In genomic region chr10:127908106-127908957, GRCh38 we compare ENCODE assay signal across 10 cellular contexts. TPM values are rescaled to one million over a fixed set of nuclear protein-coding genes. Genes with fewer than 3 reads are reported as not detected.
DNase-seq lines count a peak whose midpoint lies in the region; ATAC-seq and TF ChIP-seq lines count a peak whose summit lies in the region.
"Had no signal": no experiment of that assay in that cellular context is flagged by ENCODE, and none has a peak within 500 bp of the region (broad histone marks: within the 10 kb centered on the region; RNA-seq: fewer than 3 reads in every experiment).

No MANE protein-coding gene starts in this region.

- peak overlapping the region in 9 of 10 donors; percentile 85 to 96 (median 91) for H3K27ac ChIP-seq in heart right ventricle
- H3K27ac ChIP-seq in breast epithelium: peak overlapping the region; percentile 83 to 93
- no peak overlapping the region for H3K27ac ChIP-seq in upper lobe of right lung

- peaks cover 0 to 6% (median 0%) of the 10 kb centered on the region in 7 donors for H3K27me3 ChIP-seq in heart right ventricle
- no peaks in the 10 kb centered on the region for H3K27me3 ChIP-seq in breast epithelium
- no peaks in the 10 kb centered on the region for H3K27me3 ChIP-seq in mucosa of stomach (ENCODE audit: control insufficient read depth, insufficient read depth, low read length)
- no peaks in the 10 kb centered on the region for H3K27me3 ChIP-seq in upper lobe of right lung

- no peak for TF ChIP-seq POLR2A in breast epithelium (IDR thresholded peaks at IDR 0.05)

- H3K4me1 ChIP-seq in heart right ventricle (peaks cover 2 to 63% (median 42%) of the 10 kb centered on the region in 9 donors), breast epithelium (peaks cover 5 to 9% of the 10 kb centered on the region in 2 donors), mucosa of stomach (ENCODE audit: control insufficient read depth, insufficient read depth, low read length) (peaks cover 53% of the 10 kb centered on the region), upper lobe of right lung (peaks cover 18% of the 10 kb centered on the region)

- 59 to 67% methylated on average over 13 of the region's 13 CpGs for WGBS in heart right ventricle, 2 donors

- no peaks in the 10 kb centered on the region for H3K9me3 ChIP-seq in heart right ventricle
- no peaks in the 10 kb centered on the region for H3K9me3 ChIP-seq in breast epithelium
- no peaks in the 10 kb centered on the region for H3K9me3 ChIP-seq in mucosa of stomach (ENCODE audit: control insufficient read depth, low read length)
- H3K9me3 ChIP-seq in upper lobe of right lung: no peaks in the 10 kb centered on the region

- ATAC-seq in heart right ventricle (peak in 5 of 8 donors; percentile 23 to 84 (median 58)), Right ventricle myocardium superior (ENCODE audit: poor library complexity) (no peak), upper lobe of right lung (no peak), HG03159 (IDR thresholded peaks at IDR 0.05; ENCODE audit: unreplicated experiment) (no peak), HG02970 (IDR thresholded peaks at IDR 0.05; ENCODE audit: low FRiP score, unreplicated experiment) (no peak)

- DNase-seq in heart right ventricle: peak in 1 of 2 donors; percentile 51
- no peak for DNase-seq in Right ventricle myocardium superior
- no peak for DNase-seq in breast epithelium (ENCODE audit: low spot score in 2 of 2)
- DNase-seq in upper lobe of right lung: no peak
- no peak for DNase-seq in DMS79 treated with DMSO at 0.1 percent for 48 hours (lab: John Stamatoyannopoulos, UW)
- DNase-seq: mesendoderm had no signal

- H3K4me3 ChIP-seq in heart right ventricle: peak overlapping the region; percentile 66 to 92 (median 76)
- H3K4me3 ChIP-seq in breast epithelium: peak overlapping the region; percentile 61 to 84 (median 73)
- H3K4me3 ChIP-seq in mucosa of stomach (ENCODE audit: low read length): no peak overlapping the region
- peak overlapping the region; percentile 66 for H3K4me3 ChIP-seq in upper lobe of right lung

- no peak for TF ChIP-seq CTCF in heart right ventricle (IDR thresholded peaks at IDR 0.05)
- TF ChIP-seq CTCF in breast epithelium (IDR thresholded peaks at IDR 0.05): no peak
- TF ChIP-seq CTCF in upper lobe of right lung (IDR thresholded peaks at IDR 0.05): no peak

- intact Hi-C loops in heart right ventricle (cut with DNase I) (loop anchor here in 5 of 10 donors (5.0 to 10.0 kb wide), 3 partner anchors 104 to 246 kb away; no protein-coding TSS in a partner anchor), Right ventricle myocardium superior (cut with DNase I) (no loop called here), breast epithelium (cut with DNase I; ENCODE audit: low total_unique reads) (loop anchor here (5.0 to 10.0 kb wide), 2 partner anchors 104 to 156 kb away; no protein-coding TSS in a partner anchor), upper lobe of right lung (cut with DNase I) (loop anchor here (5.0 kb wide), 2 partner anchors 89 to 104 kb away; no protein-coding TSS in a partner anchor)

- H3K36me3 ChIP-seq in heart right ventricle (no peaks in the 10 kb centered on the region), breast epithelium (no peaks in the 10 kb centered on the region), mucosa of stomach (ENCODE audit: control insufficient read depth, insufficient read depth, low read length) (no peaks in the 10 kb centered on the region), upper lobe of right lung (no peaks in the 10 kb centered on the region)

- H3K9ac ChIP-seq in mucosa of stomach (ENCODE audit: low read length): peak overlapping the region; percentile 79

RNA-seq across cellular contexts. Expression of gene PTPRE, which starts 1.4 kb away (rescaled TPM):
- 10 to 100 TPM; 17.1 to 42.8 (median 23.0) TPM for total RNA-seq in heart right ventricle
- 1 to 10 TPM; 6.1 to 7.3 TPM for polyA plus RNA-seq in heart right ventricle
- 16.0 TPM for total RNA-seq in Right ventricle myocardium superior
- total RNA-seq in breast epithelium: 10 to 100 TPM; 11.8 to 42.9 (median 25.6) TPM
- total RNA-seq in upper lobe of right lung: 70.6 TPM

RNA-seq across cellular contexts. Expression of gene CLRN3, which starts 15.6 kb away (rescaled TPM):
- not detected for total RNA-seq in heart right ventricle
- not detected for polyA plus RNA-seq in heart right ventricle
- not detected for total RNA-seq in Right ventricle myocardium superior
- total RNA-seq in breast epithelium: under 1 TPM in 1 of 3 donors, not detected in 2; 0.98 TPM
- not detected for total RNA-seq in upper lobe of right lung
- total RNA-seq: activated T-helper 2 cell treated with anti-CD3 and anti-CD28 coated beads, Interferon-gamma antibody, Interleukin-2, Interleukin-4, amounts not matched to agents 10 μg/mL and 5 μg/mL and 100 μg/mL, durations not matched to agents 14 hours and 24 hours and 36 hours had no signal

Comparison
In these comparisons a context has a peak if more than half of its experiments do, and no peak if none do; other contexts are left out.
1. ATAC-seq: peak in heart right ventricle (5 of 8); none in Right ventricle myocardium superior (single experiment), upper lobe of right lung (single experiment), HG03159 (single experiment) and HG02970 (single experiment).